11 cellular contexts compared by ENCODE assay signal in the genomic region with DNA sequence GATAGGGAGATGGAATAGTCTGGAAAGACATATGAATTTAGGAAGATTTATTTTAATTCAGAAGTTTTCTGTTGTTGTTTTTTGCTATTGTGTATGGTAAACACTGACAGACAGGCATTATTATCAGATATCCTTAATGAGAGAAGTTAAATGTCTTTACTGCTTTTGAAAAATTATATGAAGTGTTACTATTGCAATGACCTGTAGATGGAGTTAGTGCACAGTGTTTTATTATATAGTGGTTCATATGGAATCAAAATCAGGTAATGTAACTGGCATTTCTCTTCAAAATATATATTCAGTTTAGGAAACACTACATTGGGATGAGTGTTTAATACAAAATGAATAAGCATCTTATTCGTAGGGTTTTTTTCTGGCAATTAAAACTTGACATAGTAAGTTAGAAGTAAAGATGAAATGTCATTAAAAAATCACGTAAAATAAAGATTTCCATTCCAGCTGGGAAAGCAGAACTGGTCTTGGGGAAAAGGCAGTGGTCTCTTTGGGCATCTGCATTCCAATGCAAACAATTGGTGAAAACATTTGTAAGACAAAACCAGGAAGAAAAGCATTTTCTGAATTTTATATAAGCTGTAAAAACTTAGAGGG. TPM values are rescaled to one million over a fixed set of nuclear protein-coding genes. Genes with fewer than 3 reads are reported as not detected.
A peak's percentile ranks its signal among the peaks of the same experiment; 100 is the strongest.
DNase-seq lines count a peak whose midpoint lies in the region; ATAC-seq, FAIRE-seq and TF ChIP-seq lines count a peak whose summit lies in the region.
"Had no signal": no experiment of that assay in that cellular context is flagged by ENCODE, and none has a peak within 500 bp of the region (broad histone marks: within the 10 kb centered on the region; RNA-seq: fewer than 3 reads in every experiment).

No MANE protein-coding gene starts in this region.

- H3K4me1 Mint-ChIP-seq in osteocyte (ENCODE audit: unreplicated experiment): peaks cover 10% of the 10 kb centered on the region
- H3K4me1 Mint-ChIP-seq in activated CD4-positive, alpha-beta memory T cell treated with anti-CD3 and anti-CD28 coated beads for 36 hours (ENCODE audit: low read depth): no peaks in the 10 kb centered on the region

- no peak for TF ChIP-seq POLR2A in K562 (conservative IDR thresholded peaks at IDR 0.05)

- no TSS peak for BruUV-seq in K562 (replicated peaks; lab: Mats Ljungman, UMichigan)

- no peak overlapping the region for H3K4me2 ChIP-seq in MM.1S (ENCODE audit: low read depth, low read length)
- no peak overlapping the region for H3K4me2 ChIP-seq in K562 (ENCODE audit: insufficient read depth, low read length)

- peak; percentile 46 for TF ChIP-seq CTCF in MM.1S (IDR thresholded peaks at IDR 0.05; ENCODE audit: low read length)
- no peak for TF ChIP-seq CTCF in K562 (IDR thresholded peaks at IDR 0.05 in 2 of 3, conservative IDR thresholded peaks at IDR 0.05 in 1 of 3; ENCODE audit: insufficient read depth in 2 of 3, low read depth in 1 of 3, low read length in 3 of 3)
- peak; percentile 51 for TF ChIP-seq CTCF in osteocyte (IDR thresholded peaks at IDR 0.05)

- FAIRE-seq in K562 (lab: Jason Lieb, UNC): no peak
- FAIRE-seq: H54 had no signal

- no peak overlapping the region for H3K27ac Mint-ChIP-seq in osteocyte (ENCODE audit: unreplicated experiment)
- H3K27ac Mint-ChIP-seq in activated CD4-positive, alpha-beta memory T cell treated with anti-CD3 and anti-CD28 coated beads for 36 hours: no peak overlapping the region

- H3K9me3 ChIP-seq in MM.1S (replicated peaks; ENCODE audit: insufficient read depth, low read length) (no peaks in the 10 kb centered on the region), K562 (replicated peaks; ENCODE audit: control insufficient read depth, insufficient read depth, low read depth, low read length) (no peaks in the 10 kb centered on the region)
- H3K9me3 ChIP-seq: transverse colon had no signal

- H3K4me1 ChIP-seq in MM.1S (ENCODE audit: low read length) (no peaks in the 10 kb centered on the region), K562 (replicated peaks in 1 of 2; ENCODE audit: control insufficient read depth in 2 of 2, insufficient read depth in 2 of 2, low read length in 2 of 2) (no peaks in the 10 kb centered on the region)

- H3K36me3 Mint-ChIP-seq in osteocyte (ENCODE audit: unreplicated experiment): no peaks in the 10 kb centered on the region
- no peaks in the 10 kb centered on the region for H3K36me3 Mint-ChIP-seq in activated CD4-positive, alpha-beta memory T cell treated with anti-CD3 and anti-CD28 coated beads for 36 hours

- peak; percentile 12 to 39; a peak in 1 of 4 replicates for TF ChIP-seq RAD21 in K562 (CRISPR knock-in tag; conservative IDR thresholded peaks at IDR 0.05 in 1 of 2, IDR thresholded peaks at IDR 0.05 in 1 of 2)

- no peak for ATAC-seq in K562
- ATAC-seq in GM18858 (IDR thresholded peaks at IDR 0.05; ENCODE audit: unreplicated experiment): no peak
- no peak for ATAC-seq in HG02885 (IDR thresholded peaks at IDR 0.05; ENCODE audit: poor library complexity, unreplicated experiment)

- H3K27me3 Mint-ChIP-seq in osteocyte (ENCODE audit: unreplicated experiment): peaks cover 19% of the 10 kb centered on the region
- peaks cover 11% of the 10 kb centered on the region for H3K27me3 Mint-ChIP-seq in activated CD4-positive, alpha-beta memory T cell treated with anti-CD3 and anti-CD28 coated beads for 36 hours

- 0% methylated on average over 2 of the region's 2 CpGs for WGBS in K562 (ENCODE audit: insufficient coverage, low coverage, missing lambda C conversion rate)

- H3K9ac ChIP-seq in MM.1S (ENCODE audit: low read length): no peak overlapping the region
- no peak overlapping the region for H3K9ac ChIP-seq in K562 (ENCODE audit: insufficient read depth in 1 of 2, low read depth in 2 of 2, low read length in 2 of 2)

- in situ Hi-C loops in K562 (cut with MboI): no loop called here

- H2AFZ ChIP-seq in MM.1S (ENCODE audit: low read length): no peak overlapping the region
- no peak overlapping the region for H2AFZ ChIP-seq in K562 (ENCODE audit: low read depth, low read length)

- H3K9me2 ChIP-seq in MM.1S (replicated peaks; ENCODE audit: insufficient read depth, low read length): no peaks in the 10 kb centered on the region

- no peak for TF ChIP-seq EP300 in K562 (IDR thresholded peaks at IDR 0.05; ENCODE audit: low read length)

- CTCF ChIA-PET in K562 (lab: Yijun Ruan, JAX; ENCODE audit: low intra/inter-chr PET ratio): no interaction called here
- CTCF ChIA-PET in activated CD4-positive, alpha-beta memory T cell treated with anti-CD3 and anti-CD28 coated beads for 36 hours (lab: Charles Lee): no interaction called here

- no peaks in the 10 kb centered on the region for H3K9me1 ChIP-seq in K562 (ENCODE audit: control insufficient read depth, insufficient read depth, low read length)

- POLR2A ChIA-PET in K562 (lab: Yijun Ruan, JAX): no interaction called here
- POLR2A ChIA-PET in activated CD4-positive, alpha-beta memory T cell treated with anti-CD3 and anti-CD28 coated beads for 36 hours (lab: Charles Lee): no interaction called here

- H3K4me3 Mint-ChIP-seq in osteocyte (ENCODE audit: unreplicated experiment): no peak overlapping the region
- H3K4me3 Mint-ChIP-seq in activated CD4-positive, alpha-beta memory T cell treated with anti-CD3 and anti-CD28 coated beads for 36 hours: no peak overlapping the region

- H3K9me3 Mint-ChIP-seq in osteocyte (ENCODE audit: unreplicated experiment): no peaks in the 10 kb centered on the region
- no peaks in the 10 kb centered on the region for H3K9me3 Mint-ChIP-seq in activated CD4-positive, alpha-beta memory T cell treated with anti-CD3 and anti-CD28 coated beads for 36 hours

- no peaks in the 10 kb centered on the region for H3K27me3 ChIP-seq in MM.1S (replicated peaks; ENCODE audit: insufficient read depth, low read length)
- no peaks in the 10 kb centered on the region for H3K27me3 ChIP-seq in K562 (ENCODE audit: control insufficient read depth in 2 of 2, insufficient read depth in 2 of 2, low read length in 2 of 2)
- H3K27me3 ChIP-seq: brain microvascular endothelial cell had no signal

- H3K36me3 ChIP-seq in MM.1S (replicated peaks; ENCODE audit: insufficient read depth, low read length): no peaks in the 10 kb centered on the region
- no peaks in the 10 kb centered on the region for H3K36me3 ChIP-seq in K562 (ENCODE audit: control insufficient read depth, insufficient read depth, low read length)
- H3K36me3 ChIP-seq: brain microvascular endothelial cell, transverse colon had no signal

- intact Hi-C loops in K562 (cut with micrococcal nuclease): no loop called here
- intact Hi-C loops in activated CD4-positive, alpha-beta memory T cell treated with anti-CD3 and anti-CD28 coated beads for 36 hours (cut with micrococcal nuclease): no loop called here

- H4K20me1 ChIP-seq in MM.1S (ENCODE audit: insufficient read depth, low read length) (no peaks in the 10 kb centered on the region), K562 (replicated peaks; ENCODE audit: control insufficient read depth, insufficient read depth, low read length) (no peaks in the 10 kb centered on the region)

- peak; percentile 24 for DNase-seq in NCI-H1105 treated with DMSO at 0.1 percent for 48 hours (lab: John Stamatoyannopoulos, UW)
- no peak for DNase-seq in NCI-H1105 (lab: John Stamatoyannopoulos, UW)
- DNase-seq in MM.1S: peak; percentile 24
- DNase-seq in K562 (ENCODE audit: extremely low read depth in 1 of 4, low spot score in 3 of 4): no peak
- no peak for DNase-seq in osteocyte (ENCODE audit: extremely low spot score, unreplicated experiment)
- no peak for DNase-seq in activated CD4-positive, alpha-beta memory T cell treated with anti-CD3 and anti-CD28 coated beads for 36 hours
- DNase-seq: brain microvascular endothelial cell, transverse colon had no signal

- H3F3A ChIP-seq in MM.1S (ENCODE audit: insufficient read depth, low read length): no peaks in the 10 kb centered on the region

- H3K4me3 ChIP-seq in MM.1S (ENCODE audit: low read length) (no peak overlapping the region), K562 (no peak overlapping the region)
- H3K4me3 ChIP-seq: transverse colon had no signal

- no peaks in the 10 kb centered on the region for H3K79me2 ChIP-seq in MM.1S (ENCODE audit: low read length)
- H3K79me2 ChIP-seq in K562 (ENCODE audit: control insufficient read depth, insufficient read depth, low read length): no peaks in the 10 kb centered on the region

- H3K27ac ChIP-seq in MM.1S (ENCODE audit: low read length): no peak overlapping the region
- H3K27ac ChIP-seq in K562 (ENCODE audit: extremely low read depth, low read depth, low read length): no peak overlapping the region
- H3K27ac ChIP-seq: brain microvascular endothelial cell, transverse colon had no signal

TF ChIP-seq in K562, 482 proteins besides CTCF, POLR2A, EP300 and RAD21 (continues in another document):
- TF ChIP-seq TARDBP (IDR thresholded peaks at IDR 0.05) (no peak), LEF1 (IDR thresholded peaks at IDR 0.05) (no peak), TEAD1 (CRISPR knock-in tag; IDR thresholded peaks at IDR 0.05) (no peak), CBX8 (IDR thresholded peaks at IDR 0.05; ENCODE audit: borderline replicate concordance, extremely low read depth, low read depth, low read length, poor library complexity, severe bottlenecking) (no peak)

RNA-seq across cellular contexts. Expression of a gene that starts 3.9 kb away (rescaled TPM):
- not detected in 2 replicates for total RNA-seq in K562 (2011; cell fraction: chromatin; rRNA removed; ENCODE audit: low replicate concordance)
- total RNA-seq in K562 (2011; cell fraction: nucleolus; rRNA removed): not detected in 2 replicates
- not detected in 2 replicates for total RNA-seq in K562 (2011; cell fraction: nucleoplasm; rRNA removed)
- total RNA-seq in K562 (2014; rRNA removed) (not detected in 2 replicates), K562 (2014; rRNA removed; fragmentation: Illumina TruSeq; extraction: Trizol) (not detected in 2 replicates), K562 (2015; rRNA removed; fragmentation: Illumina TruSeq; extraction: Trizol) (not detected in 2 replicates), K562 (2021) (not detected in 2 replicates), osteocyte (not detected in 2 replicates)
- polyA plus RNA-seq in K562 (2011; rRNA removed) (not detected in 2 replicates), K562 (2014; fragmentation: Illumina TruSeq; extraction: Trizol) (not detected in 2 replicates), K562 (2014; fragmentation: Nextera tagmentation; extraction: Ambion mirVana) (under 1 TPM in 1 of 2 experiments, not detected in 1; 0.07 TPM), K562 (2014; rRNA removed) (not detected in 2 replicates)
- polyA plus RNA-seq in K562 (2011; cell fraction: cytosol; rRNA removed): not detected in 2 replicates
- polyA plus RNA-seq in K562 (2011; cell fraction: nucleus; rRNA removed): not detected in 2 replicates
- not detected in 2 replicates for polyA plus RNA-seq in K562 (2012)
- not detected in 2 replicates for polyA minus RNA-seq in K562 (2011; rRNA and poly(A)+ RNA removed)
- not detected in 2 replicates for polyA minus RNA-seq in K562 (2011; cell fraction: cytosol; rRNA and poly(A)+ RNA removed)
- polyA minus RNA-seq in K562 (2011; cell fraction: nucleus; rRNA and poly(A)+ RNA removed): not detected in 2 replicates
- not detected for total RNA-seq in activated CD4-positive, alpha-beta memory T cell treated with anti-CD3 and anti-CD28 coated beads for 36 hours

Comparison
In these comparisons a context has a peak if more than half of its experiments do, and no peak if none do; other contexts are left out.
1. DNase-seq: peak in NCI-H1105 treated with DMSO at 0.1 percent for 48 hours (single experiment) and MM.1S (single experiment); none in NCI-H1105 (single experiment), K562 (0 of 4), osteocyte (single experiment) and activated CD4-positive, alpha-beta memory T cell treated with anti-CD3 and anti-CD28 coated beads for 36 hours (single experiment).
2. CTCF ChIP-seq: peak in MM.1S (single experiment) and osteocyte (single experiment); none in K562 (0 of 3).